In genomic region chr19:37936886-37937285, GRCh38 we compare ENCODE assay signal across 19 cellular contexts. TPM values are rescaled to one million over a fixed set of nuclear protein-coding genes. Genes with fewer than 3 reads are reported as not detected.
"Had no signal": no experiment of that assay in that cellular context is flagged by ENCODE, and none has a peak within 500 bp of the region (broad histone marks: within the 10 kb centered on the region; RNA-seq: fewer than 3 reads in every experiment).

No MANE protein-coding gene starts in this region.

- H3K4me3 Mint-ChIP-seq: activated CD4-positive, alpha-beta memory T cell treated with anti-CD3 and anti-CD28 coated beads for 36 hours; activated CD4-positive, alpha-beta T cell treated with anti-CD3 and anti-CD28 coated beads, Interleukin-2, amount 10 ng/mL, durations not matched to agents 7 days and 5 days; activated naive CD4-positive, alpha-beta T cell treated with anti-CD3 and anti-CD28 coated beads, Interleukin-2, amount 10 ng/mL, durations not matched to agents 7 days and 5 days; activated naive CD8-positive, alpha-beta T cell treated with anti-CD3 and anti-CD28 coated beads for 36 hours; activated T-cell treated with anti-CD3 and anti-CD28 coated beads, Interleukin-2, amount 50 U/mL, for 4 hours; T-helper 1 cell treated with Interleukin-12 subunit alpha and Interleukin-12 subunit beta and Interleukin-4 antibody, amounts not matched to agents 30 μg/mL and 1 μg/mL, for 36 hours had no signal

- H3K4me3 ChIP-seq: breast epithelium had no signal

- ATAC-seq: activated T-cell treated with anti-CD3 and anti-CD28 coated beads, Interleukin-2, amount 50 U/mL, for 4 hours had no signal

- H3K27me3 ChIP-seq: breast epithelium had no signal

- H3K36me3 ChIP-seq: breast epithelium had no signal

- DNase-seq: activated CD4-positive, alpha-beta memory T cell treated with anti-CD3 and anti-CD28 coated beads for 36 hours; activated CD4-positive, alpha-beta T cell treated with anti-CD3 and anti-CD28 coated beads, Interleukin-2, amount 10 ng/mL, durations not matched to agents 7 days and 5 days; activated CD8-positive, alpha-beta memory T cell treated with anti-CD3 and anti-CD28 coated beads for 24 hours; activated gamma-delta T cell treated with Interleukin-2 at 50 U/mL for 16 hours; activated naive CD4-positive, alpha-beta T cell treated with anti-CD3 and anti-CD28 coated beads, Interleukin-2, amount 10 ng/mL, durations not matched to agents 7 days and 5 days; activated naive CD8-positive, alpha-beta T cell treated with anti-CD3 and anti-CD28 coated beads for 36 hours; activated T-cell treated with anti-CD3 and anti-CD28 coated beads, Interleukin-2, amount 50 U/mL, for 4 hours; aorta; caudate nucleus; MM.1S; NCI-H1105 treated with DMSO at 0.1 percent for 48 hours; NCI-H1436 treated with DMSO at 0.1 percent for 48 hours; NCI-H187; NCI-H2081; NCI-H69 had no signal

- H3K27ac Mint-ChIP-seq: activated CD4-positive, alpha-beta memory T cell treated with anti-CD3 and anti-CD28 coated beads for 36 hours; activated CD4-positive, alpha-beta T cell treated with anti-CD3 and anti-CD28 coated beads, Interleukin-2, amount 10 ng/mL, durations not matched to agents 7 days and 5 days; activated naive CD4-positive, alpha-beta T cell treated with anti-CD3 and anti-CD28 coated beads, Interleukin-2, amount 10 ng/mL, durations not matched to agents 7 days and 5 days; activated naive CD8-positive, alpha-beta T cell treated with anti-CD3 and anti-CD28 coated beads for 36 hours; T-helper 1 cell treated with Interleukin-12 subunit alpha and Interleukin-12 subunit beta and Interleukin-4 antibody, amounts not matched to agents 30 μg/mL and 1 μg/mL, for 36 hours had no signal

- H3K27me3 Mint-ChIP-seq: activated CD4-positive, alpha-beta memory T cell treated with anti-CD3 and anti-CD28 coated beads for 36 hours; activated CD4-positive, alpha-beta T cell treated with anti-CD3 and anti-CD28 coated beads, Interleukin-2, amount 10 ng/mL, durations not matched to agents 7 days and 5 days; activated naive CD4-positive, alpha-beta T cell treated with anti-CD3 and anti-CD28 coated beads, Interleukin-2, amount 10 ng/mL, durations not matched to agents 7 days and 5 days; activated naive CD8-positive, alpha-beta T cell treated with anti-CD3 and anti-CD28 coated beads for 36 hours had no signal

RNA-seq across cellular contexts. Expression of gene WDR87, which starts 30.5 kb away (rescaled TPM):
- total RNA-seq: activated CD4-positive, alpha-beta memory T cell treated with anti-CD3 and anti-CD28 coated beads for 36 hours; activated CD4-positive, alpha-beta T cell treated with anti-CD3 and anti-CD28 coated beads, Interleukin-2, amount 10 ng/mL, durations not matched to agents 7 days and 5 days; activated naive CD8-positive, alpha-beta T cell treated with anti-CD3 and anti-CD28 coated beads for 36 hours; activated T-cell treated with anti-CD3 and anti-CD28 coated beads, Interleukin-2, amount 50 U/mL, for 4 hours; aorta; breast epithelium; cerebellum; SK-MEL-5 had no signal
